ENCODE assay signal across 23 cellular contexts in the genomic region with DNA sequence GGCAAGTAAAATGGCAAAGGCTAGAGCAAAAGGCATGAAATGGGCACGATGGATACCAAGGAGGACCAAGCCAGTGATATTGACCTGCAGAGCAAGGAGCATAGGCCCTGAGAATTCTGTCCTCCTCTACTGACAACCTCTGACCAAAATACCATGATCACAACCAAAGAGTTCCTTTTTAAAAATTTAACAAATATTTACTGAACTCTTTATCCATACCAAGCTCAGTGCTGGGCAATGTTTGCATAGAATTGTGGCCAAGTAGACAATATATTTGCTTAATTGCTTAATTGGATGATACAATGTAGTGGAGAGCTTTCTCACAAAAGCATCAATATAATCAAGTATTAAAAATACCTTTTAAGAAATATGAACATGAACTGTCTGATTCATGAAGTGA.
"Had no signal": no experiment of that assay in that cellular context is flagged by ENCODE, and none has a peak within 500 bp of the region (broad histone marks: within the 10 kb centered on the region; RNA-seq: fewer than 3 reads in every experiment).

No MANE protein-coding gene starts in this region.

- FAIRE-seq: RCC 7860 had no signal

- ATAC-seq: T-cell had no signal

- H3K27ac ChIP-seq: HL-60 had no signal

- DNase-seq: IMR-90, Karpas-422, KG1, MM.1S, NCI-H1092 treated with DMSO at 0.1 percent for 48 hours, NCI-H1436 treated with DMSO at 0.1 percent for 48 hours, NCI-H1694, NCI-H187 treated with DMSO at 0.1 percent for 48 hours, NCI-H2029 treated with DMSO at 0.1 percent for 48 hours, NCI-H2171 treated with DMSO at 0.1 percent for 48 hours, NCI-H345, NCI-H446 treated with DMSO at 0.1 percent for 48 hours, NCI-H510A treated with DMSO at 0.1 percent for 48 hours, NCI-H526, NCI-H82, Right ventricle myocardium superior, RPMI8226, SIG-M5, SK-N-SH, SW 1271, T-cell had no signal

- H3K9ac ChIP-seq: SK-N-SH had no signal

- H3K9me3 ChIP-seq: SK-N-SH had no signal

- H3K4me2 ChIP-seq: SK-N-SH had no signal
